ENCODE assay signal across 8 cellular contexts in the genomic region with DNA sequence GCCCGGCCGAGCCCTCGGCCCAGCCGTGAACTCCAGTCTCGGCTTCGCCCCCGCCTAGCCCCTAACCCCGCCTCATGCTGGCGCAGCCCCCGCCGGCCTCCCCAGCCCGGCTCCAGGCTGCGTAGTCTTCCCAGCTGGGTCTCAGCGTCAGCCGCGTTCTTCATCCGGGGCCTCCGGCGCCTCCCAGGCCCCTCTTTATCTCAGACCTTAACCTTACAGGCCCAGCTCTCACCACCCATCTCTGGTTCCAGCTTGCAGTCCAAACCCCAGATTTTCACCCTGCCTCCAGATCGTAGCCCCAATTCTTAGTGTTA. TPM values are rescaled to one million over a fixed set of nuclear protein-coding genes. Genes with fewer than 3 reads are reported as not detected.
DNase-seq lines count a peak whose midpoint lies in the region; ATAC-seq and TF ChIP-seq lines count a peak whose summit lies in the region.

TSS of gene PROCA1 (minus strand) at position 166 of the 314 bp plus-strand sequence. CDS start 228 bp downstream, outside the sequence.

- H3K4me2 ChIP-seq in BLaER1: peak within 1 kb of the TSS; percentile 96

- POLR2A ChIA-PET in Panc1 (lab: Charles Lee): interaction anchor here (0.6 to 2.5 kb wide), 5 partner anchors 8 to 233 kb away, joined by 3 to 39 read pairs (median 6); partner anchors contain the start of gene RPL23A

- ATAC-seq in GM21528 (IDR thresholded peaks at IDR 0.05; ENCODE audit: low FRiP score, unreplicated experiment) (peak; percentile 35), Panc1 (peak; percentile 60), HG03565 (IDR thresholded peaks at IDR 0.05; ENCODE audit: unreplicated experiment) (no peak)
- ATAC-seq in effector memory CD8-positive, alpha-beta T cell (replicated peaks): peak; percentile 50

- peak within 1 kb of the TSS; percentile 87 to 90 for H3K4me3 Mint-ChIP-seq in effector memory CD8-positive, alpha-beta T cell
- H3K4me3 Mint-ChIP-seq in neural crest cell: peak within 1 kb of the TSS; percentile 96

- TF ChIP-seq CTCF in Panc1 (IDR thresholded peaks at IDR 0.05): no peak
- no peak for TF ChIP-seq CTCF in neural crest cell (conservative IDR thresholded peaks at IDR 0.05)

- H3K27ac Mint-ChIP-seq in effector memory CD8-positive, alpha-beta T cell: peak within 1 kb of the TSS; percentile 91
- H3K27ac Mint-ChIP-seq in neural crest cell (ENCODE audit: unreplicated experiment): peak within 1 kb of the TSS; percentile 100

- no peaks in the 10 kb centered on the region for H3K9me3 Mint-ChIP-seq in effector memory CD8-positive, alpha-beta T cell
- no peaks in the 10 kb centered on the region for H3K9me3 Mint-ChIP-seq in neural crest cell

- no peaks in the 10 kb centered on the region for H3K27me3 ChIP-seq in BLaER1
- no peaks in the 10 kb centered on the region for H3K27me3 ChIP-seq in Panc1 (ENCODE audit: control insufficient read depth, insufficient read depth, low read length)

- no TSS peak for BruUV-seq in Panc1 (replicated peaks; lab: Mats Ljungman, UMichigan)

- H4K20me1 ChIP-seq in BLaER1: peaks cover 23% of the 10 kb centered on the region

- H3K9me3 ChIP-seq in BLaER1 (no peaks in the 10 kb centered on the region), Panc1 (ENCODE audit: control insufficient read depth, insufficient read depth, low read depth, low read length) (no peaks in the 10 kb centered on the region)

- DNase-seq in Panc1 (ENCODE audit: low read depth, low spot score) (no peak), neural crest cell (ENCODE audit: low read depth, low spot score) (no peak), NCI-H2107 (lab: John Stamatoyannopoulos, UW) (no peak), islet precursor cell (no peak)
- DNase-seq in effector memory CD8-positive, alpha-beta T cell: no peak

- H3K4me1 ChIP-seq in BLaER1 (peaks cover 53% of the 10 kb centered on the region), Panc1 (ENCODE audit: control insufficient read depth, insufficient read depth, low read length) (peaks cover 29% of the 10 kb centered on the region)

- H3K36me3 Mint-ChIP-seq in effector memory CD8-positive, alpha-beta T cell (ENCODE audit: insufficient read depth): peaks cover 12% of the 10 kb centered on the region
- H3K36me3 Mint-ChIP-seq in neural crest cell (ENCODE audit: low read depth): peaks cover 21% of the 10 kb centered on the region

- H3K27me3 Mint-ChIP-seq in effector memory CD8-positive, alpha-beta T cell: peaks cover 0 to 25% of the 10 kb centered on the region in 2 donors
- peaks cover 4% of the 10 kb centered on the region for H3K27me3 Mint-ChIP-seq in neural crest cell (ENCODE audit: low read depth)

- intact Hi-C loops in Panc1 (cut with micrococcal nuclease; ENCODE audit: unreplicated experiment): no loop called here

- H3K36me3 ChIP-seq in BLaER1: peaks cover 34% of the 10 kb centered on the region
- peaks cover 5% of the 10 kb centered on the region for H3K36me3 ChIP-seq in Panc1 (ENCODE audit: control insufficient read depth, insufficient read depth, low read length)

- CTCF ChIA-PET in Panc1 (lab: Charles Lee): interaction anchor here (1.6 kb wide), 1 partner anchor 15 kb away, joined by 8 read pairs; the partner anchor contains the start of gene TLCD1

- H3K27ac ChIP-seq in BLaER1: peak within 1 kb of the TSS; percentile 87
- H3K27ac ChIP-seq in Panc1 (ENCODE audit: low read length): peak within 1 kb of the TSS; percentile 96

- peak within 1 kb of the TSS; percentile 78 for H3K4me3 ChIP-seq in BLaER1
- H3K4me3 ChIP-seq in Panc1 (ENCODE audit: low read depth in 2 of 2, low read length in 2 of 2): peak within 1 kb of the TSS; percentile 55 to 69

- peaks cover 12 to 16% of the 10 kb centered on the region in 2 donors for H3K4me1 Mint-ChIP-seq in effector memory CD8-positive, alpha-beta T cell (ENCODE audit: low read depth in 2 of 2)
- peaks cover 44% of the 10 kb centered on the region for H3K4me1 Mint-ChIP-seq in neural crest cell

- in situ Hi-C loops in Panc1 (cut with HindIII; ENCODE audit: low pct_unique_long_range_greater_than_20kb, low sequenced_read_pairs): no loop called here

- peak within 1 kb of the TSS; percentile 84 for H3K9ac ChIP-seq in BLaER1

RNA-seq across cellular contexts. Expression of gene PROCA1, which starts in this region (rescaled TPM):
- total RNA-seq in Panc1 (2021; ENCODE audit: unreplicated experiment): 4.9 TPM
- polyA plus RNA-seq in Panc1 (2012; ENCODE audit: insufficient read length): 3.6 TPM
- total RNA-seq in neural crest cell: 11.7 and 12.5 TPM in 2 replicates
